1 cellular context compared by ENCODE assay signal in the genomic region with DNA sequence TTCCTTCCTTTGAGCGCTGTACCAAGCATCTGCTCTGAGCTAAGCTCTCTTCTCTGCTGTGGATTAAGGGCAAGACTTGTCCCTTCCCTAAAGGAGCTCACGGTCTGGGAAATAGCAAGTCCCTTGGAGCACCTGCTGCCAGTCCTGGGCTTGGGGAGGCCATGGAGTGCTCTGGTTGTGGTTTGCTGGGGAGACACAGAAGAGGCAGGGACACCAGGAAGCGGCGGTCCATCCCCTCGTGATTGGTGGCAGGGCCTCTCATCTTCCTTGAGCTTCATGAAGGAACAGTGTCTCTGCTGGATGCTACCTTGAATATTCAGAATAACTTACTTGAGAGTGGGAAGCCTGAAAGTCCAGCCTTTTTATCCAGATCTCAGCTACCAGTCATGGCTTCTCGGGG.
TF ChIP-seq lines count a peak whose summit lies in the region.

No MANE protein-coding gene starts in this region.

TF ChIP-seq in IMR-90, 13 proteins besides CTCF, POLR2A, EP300 and RAD21 (continued from another document):
- TF ChIP-seq, protein P1, sequence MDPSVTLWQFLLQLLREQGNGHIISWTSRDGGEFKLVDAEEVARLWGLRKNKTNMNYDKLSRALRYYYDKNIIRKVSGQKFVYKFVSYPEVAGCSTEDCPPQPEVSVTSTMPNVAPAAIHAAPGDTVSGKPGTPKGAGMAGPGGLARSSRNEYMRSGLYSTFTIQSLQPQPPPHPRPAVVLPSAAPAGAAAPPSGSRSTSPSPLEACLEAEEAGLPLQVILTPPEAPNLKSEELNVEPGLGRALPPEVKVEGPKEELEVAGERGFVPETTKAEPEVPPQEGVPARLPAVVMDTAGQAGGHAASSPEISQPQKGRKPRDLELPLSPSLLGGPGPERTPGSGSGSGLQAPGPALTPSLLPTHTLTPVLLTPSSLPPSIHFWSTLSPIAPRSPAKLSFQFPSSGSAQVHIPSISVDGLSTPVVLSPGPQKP (IDR thresholded peaks at IDR 0.05; ENCODE audit: borderline replicate concordance, low read depth, low read length): no peak
- TF ChIP-seq MXI1 (IDR thresholded peaks at IDR 0.05; ENCODE audit: borderline replicate concordance, low read depth, low read length): no peak
- no peak for TF ChIP-seq CEBPB (IDR thresholded peaks at IDR 0.05; ENCODE audit: low read depth, low read length)
